ENCODE assay signal across 8 cellular contexts in genomic region chr14:58752782-58753181, GRCh38.
DNase-seq lines count a peak whose midpoint lies in the region; ATAC-seq, FAIRE-seq and TF ChIP-seq lines count a peak whose summit lies in the region.

No MANE protein-coding gene starts in this region.

- TF ChIP-seq POLR2A in K562 (conservative IDR thresholded peaks at IDR 0.05) (no peak), gastrocnemius medialis (IDR thresholded peaks at IDR 0.05) (no peak)

- no peak for FAIRE-seq in K562 (lab: Jason Lieb, UNC)

- H3K27me3 ChIP-seq in HL-60 (ENCODE audit: insufficient read depth, poor library complexity, severe bottlenecking) (no peaks in the 10 kb centered on the region), K562 (ENCODE audit: control insufficient read depth in 2 of 2, insufficient read depth in 2 of 2, low read length in 2 of 2) (no peaks in the 10 kb centered on the region), gastrocnemius medialis (no peaks in the 10 kb centered on the region), hepatocyte (no peaks in the 10 kb centered on the region)

- H3K9me3 ChIP-seq in K562 (replicated peaks; ENCODE audit: control insufficient read depth, insufficient read depth, low read depth, low read length) (no peaks in the 10 kb centered on the region), gastrocnemius medialis (no peaks in the 10 kb centered on the region), hepatocyte (ENCODE audit: low read depth) (no peaks in the 10 kb centered on the region)

- TF ChIP-seq CTCF in HL-60 (IDR thresholded peaks at IDR 0.05; ENCODE audit: insufficient read depth, low read length), result no peak
- no peak for TF ChIP-seq CTCF in K562 (IDR thresholded peaks at IDR 0.05 in 2 of 3, conservative IDR thresholded peaks at IDR 0.05 in 1 of 3; ENCODE audit: insufficient read depth in 2 of 3, low read depth in 1 of 3, low read length in 3 of 3)
- TF ChIP-seq CTCF in gastrocnemius medialis (IDR thresholded peaks at IDR 0.05 in 4 of 5, conservative IDR thresholded peaks at IDR 0.05 in 1 of 5), result no peak
- no peak for TF ChIP-seq CTCF in hepatocyte (IDR thresholded peaks at IDR 0.05; ENCODE audit: poor library complexity)

- H3K4me3 ChIP-seq in HL-60 (replicated peaks; ENCODE audit: insufficient read depth, low read length) (no peak overlapping the region), K562 (no peak overlapping the region), gastrocnemius medialis (no peak overlapping the region), hepatocyte (no peak overlapping the region)

- H3K36me3 ChIP-seq in K562 (ENCODE audit: control insufficient read depth, insufficient read depth, low read length), result no peaks in the 10 kb centered on the region
- H3K36me3 ChIP-seq in gastrocnemius medialis, result no peaks in the 10 kb centered on the region
- H3K36me3 ChIP-seq in hepatocyte (replicated peaks; ENCODE audit: insufficient read depth, low read depth), result no peaks in the 10 kb centered on the region

- TF ChIP-seq RAD21 in K562 (CRISPR knock-in tag; conservative IDR thresholded peaks at IDR 0.05 in 1 of 2, IDR thresholded peaks at IDR 0.05 in 1 of 2), result no peak

- H3K9me2 ChIP-seq in hepatocyte (replicated peaks; ENCODE audit: insufficient read depth), result no peaks in the 10 kb centered on the region

- ATAC-seq in K562, result no peak
- peak; percentile 27 to 44 for ATAC-seq in gastrocnemius medialis
- ATAC-seq in GM19351 (IDR thresholded peaks at IDR 0.05; ENCODE audit: unreplicated experiment), result no peak

- H3K9me1 ChIP-seq in K562 (ENCODE audit: control insufficient read depth, insufficient read depth, low read length), result no peaks in the 10 kb centered on the region

- H3K27ac ChIP-seq in HL-60 (replicated peaks) (peak overlapping the region; percentile 57), K562 (ENCODE audit: extremely low read depth, low read depth, low read length) (no peak overlapping the region), gastrocnemius medialis (peak overlapping the region in 1 of 4 donors; percentile 4), hepatocyte (no peak overlapping the region)

- CTCF ChIA-PET in K562 (lab: Yijun Ruan, JAX; ENCODE audit: low intra/inter-chr PET ratio), result no interaction called here

- H2AFZ ChIP-seq in K562 (ENCODE audit: low read depth, low read length) (0 out of 2 replicates have a peak overlapping the region, but pooled peaks have one; percentile 9), hepatocyte (no peak overlapping the region)

- POLR2A ChIA-PET in K562 (lab: Yijun Ruan, JAX), result no interaction called here

- H3K79me2 ChIP-seq in K562 (ENCODE audit: control insufficient read depth, insufficient read depth, low read length) (no peaks in the 10 kb centered on the region), hepatocyte (no peaks in the 10 kb centered on the region)

- in situ Hi-C loops in K562 (cut with MboI), result no loop called here
- in situ Hi-C loops in gastrocnemius medialis (cut with MboI; ENCODE audit: low sequenced_read_pairs in 4 of 4), result no loop called here

- BruUV-seq in K562 (replicated peaks; lab: Mats Ljungman, UMichigan), result no TSS peak

- DNase-seq in HL-60 (ENCODE audit: low read depth in 1 of 2, low spot score in 1 of 2) (peak in 1 of 2 experiments; percentile 40), K562 (ENCODE audit: extremely low read depth in 1 of 4, low spot score in 3 of 4) (no peak), inferior parietal cortex (ENCODE audit: extremely low spot score) (peak; percentile 54), gastrocnemius medialis (peak; percentile 24 to 53), hepatocyte (ENCODE audit: low spot score) (no peak), NK-92 (lab: John Stamatoyannopoulos, UW; ENCODE audit: unreplicated experiment) (no peak), NCI-H1436 treated with DMSO at 0.1 percent for 48 hours (lab: John Stamatoyannopoulos, UW) (no peak)

- H3K9ac ChIP-seq in K562 (ENCODE audit: insufficient read depth in 1 of 2, low read depth in 2 of 2, low read length in 2 of 2), result no peak overlapping the region

- peaks cover 6 to 14% of the 10 kb centered on the region in 2 experiments; a peak in 4 of 5 replicates for H3K4me1 ChIP-seq in K562 (replicated peaks in 1 of 2; ENCODE audit: control insufficient read depth in 2 of 2, insufficient read depth in 2 of 2, low read length in 2 of 2)
- peaks cover 7 to 20% of the 10 kb centered on the region in 2 donors for H3K4me1 ChIP-seq in gastrocnemius medialis
- peaks cover 25% of the 10 kb centered on the region for H3K4me1 ChIP-seq in hepatocyte (ENCODE audit: insufficient read depth)

- H4K20me1 ChIP-seq in K562 (replicated peaks; ENCODE audit: control insufficient read depth, insufficient read depth, low read length), result no peaks in the 10 kb centered on the region
- no peaks in the 10 kb centered on the region for H4K20me1 ChIP-seq in hepatocyte (ENCODE audit: insufficient read depth, poor library complexity, severe bottlenecking)

- WGBS in K562 (ENCODE audit: insufficient coverage, low coverage, missing lambda C conversion rate), result 16% methylated on average over 7 of the region's 9 CpGs
- WGBS in hepatocyte (ENCODE audit: low lambda C conversion rate, missing lambda C conversion rate), result 66% methylated on average over 9 of the region's 9 CpGs

- intact Hi-C loops in K562 (cut with micrococcal nuclease) (no loop called here), gastrocnemius medialis (cut with DNase I; ENCODE audit: low total_unique reads) (no loop called here)

- TF ChIP-seq EP300 in K562 (IDR thresholded peaks at IDR 0.05; ENCODE audit: low read length), result no peak

- no peak overlapping the region for H3K4me2 ChIP-seq in K562 (ENCODE audit: insufficient read depth, low read length)
- no peak overlapping the region for H3K4me2 ChIP-seq in hepatocyte

TF ChIP-seq in K562, 482 proteins besides CTCF, POLR2A, EP300 and RAD21:
- TF ChIP-seq SPI1 (IDR thresholded peaks at IDR 0.05; ENCODE audit: borderline replicate concordance, low read depth, low read length), result peak; percentile 39; the same call in 1 of the 2 replicates
- no peak for TF ChIP-seq LCOR (CRISPR knock-in tag; IDR thresholded peaks at IDR 0.05)

Comparison
In these comparisons a context has a peak if more than half of its experiments do, and no peak if none do; other contexts are left out.
1. DNase-seq: peak in inferior parietal cortex (single experiment) and gastrocnemius medialis (2 of 2); none in K562 (0 of 4), hepatocyte (single experiment), NK-92 (single experiment) and NCI-H1436 treated with DMSO at 0.1 percent for 48 hours (single experiment).
2. ATAC-seq: peak in gastrocnemius medialis (2 of 2); none in K562 (single experiment) and GM19351 (single experiment).